In genomic region chr3:53161820-53162671, GRCh38 we compare ENCODE assay signal across 8 cellular contexts. TPM values are rescaled to one million over a fixed set of nuclear protein-coding genes. Genes with fewer than 3 reads are reported as not detected.
DNase-seq lines count a peak whose midpoint lies in the region; ATAC-seq and TF ChIP-seq lines count a peak whose summit lies in the region.

No MANE protein-coding gene starts in this region.

- H3K4me1 ChIP-seq in IMR-90 (ENCODE audit: control insufficient read depth, insufficient read depth, low read length) (peaks cover 28% of the 10 kb centered on the region), tibial nerve (peaks cover 0 to 61% (median 29%) of the 10 kb centered on the region in 4 donors)

- H3K9me3 ChIP-seq in IMR-90 (ENCODE audit: control insufficient read depth, insufficient read depth, low read length) (no peaks in the 10 kb centered on the region), tibial nerve (no peaks in the 10 kb centered on the region)

- peaks cover 25% of the 10 kb centered on the region for H3K27me3 Mint-ChIP-seq in activated CD4-positive, alpha-beta T cell treated with anti-CD3 and anti-CD28 coated beads, Interleukin-2, amount 10 ng/mL, durations not matched to agents 7 days and 5 days
- peaks cover 19% of the 10 kb centered on the region for H3K27me3 Mint-ChIP-seq in endothelial cell (ENCODE audit: unreplicated experiment)
- H3K27me3 Mint-ChIP-seq in naive thymus-derived CD8-positive, alpha-beta T cell = peaks cover 0 to 9% (median 4%) of the 10 kb centered on the region in 5 donors

- H2BK20ac ChIP-seq in IMR-90 (ENCODE audit: low read depth, low read length) = no peak overlapping the region

- H4K20me1 ChIP-seq in IMR-90 (ENCODE audit: insufficient read depth, low read length) = peaks cover 9% of the 10 kb centered on the region; the same call in 1 of the 2 replicates

- H3K27me3 ChIP-seq in IMR-90 (ENCODE audit: control insufficient read depth, insufficient read depth, low read length) = peaks cover 9% of the 10 kb centered on the region
- no peaks in the 10 kb centered on the region for H3K27me3 ChIP-seq in tibial nerve

- H3K27ac Mint-ChIP-seq in activated CD4-positive, alpha-beta T cell treated with anti-CD3 and anti-CD28 coated beads, Interleukin-2, amount 10 ng/mL, durations not matched to agents 7 days and 5 days = peak overlapping the region; percentile 87
- peak overlapping the region; percentile 1 for H3K27ac Mint-ChIP-seq in endothelial cell (ENCODE audit: unreplicated experiment)
- H3K27ac Mint-ChIP-seq in naive thymus-derived CD8-positive, alpha-beta T cell = peak overlapping the region; percentile 76 to 92 (median 88)

- peak overlapping the region; percentile 60 for H3K4me2 ChIP-seq in IMR-90 (ENCODE audit: low read depth, low read length)

- dilution Hi-C loops in IMR-90 (cut with HindIII; ENCODE audit: low sequenced_read_pairs, unreplicated experiment) = no loop called here

- CTCF ChIA-PET in IMR-90 (lab: Yijun Ruan, JAX) = no interaction called here
- CTCF ChIA-PET in activated CD4-positive, alpha-beta T cell treated with anti-CD3 and anti-CD28 coated beads, Interleukin-2, amount 10 ng/mL, durations not matched to agents 7 days and 5 days (lab: Charles Lee) = no interaction called here

- peak overlapping the region; percentile 90 for H2AK5ac ChIP-seq in IMR-90 (ENCODE audit: low read depth, low read length)

- peak overlapping the region; percentile 1; the same call in 1 of the 2 replicates for H3K18ac ChIP-seq in IMR-90 (ENCODE audit: low read depth, low read length)

- H2BK5ac ChIP-seq in IMR-90 (ENCODE audit: low read depth, low read length, poor library complexity, severe bottlenecking) = peak overlapping the region; percentile 3

- TF ChIP-seq CTCF in IMR-90 (conservative IDR thresholded peaks at IDR 0.05; ENCODE audit: low read depth, low read length) (no peak), endothelial cell (IDR thresholded peaks at IDR 0.05; ENCODE audit: unreplicated experiment) (no peak), tibial nerve (IDR thresholded peaks at IDR 0.05) (no peak)

- no peak overlapping the region for H3K56ac ChIP-seq in IMR-90 (ENCODE audit: extremely low read depth, insufficient read depth, low read length)

- H3K9ac ChIP-seq in IMR-90 (ENCODE audit: low read depth, low read length) = peak overlapping the region; percentile 83

- BruUV-seq in IMR-90 (replicated peaks; lab: Mats Ljungman, UMichigan) = no TSS peak

- intact Hi-C loops in IMR-90 (cut with micrococcal nuclease) = loop anchor here (2.0 kb wide), 1 partner anchor 35 kb away; no protein-coding TSS in a partner anchor

- peak overlapping the region; percentile 71 for H3K4ac ChIP-seq in IMR-90 (ENCODE audit: low read depth, low read length)

- H3K23ac ChIP-seq in IMR-90 (ENCODE audit: low read depth, low read length) = peak overlapping the region; percentile 88

- no peak overlapping the region for H2BK15ac ChIP-seq in IMR-90 (ENCODE audit: low read depth, low read length)

- peaks cover 19% of the 10 kb centered on the region for H3K9me1 ChIP-seq in IMR-90 (ENCODE audit: insufficient read depth, low read length)

- POLR2A ChIA-PET in IMR-90 (lab: Charles Lee; ENCODE audit: unreplicated experiment) = no interaction called here
- POLR2A ChIA-PET in activated CD4-positive, alpha-beta T cell treated with anti-CD3 and anti-CD28 coated beads, Interleukin-2, amount 10 ng/mL, durations not matched to agents 7 days and 5 days (lab: Charles Lee) = no interaction called here
- POLR2A ChIA-PET in naive thymus-derived CD8-positive, alpha-beta T cell (lab: Charles Lee) = interaction anchor here (2.4 kb wide), 1 partner anchor 31 kb away, joined by 7 read pairs; no protein-coding TSS in a partner anchor

- peaks cover 16 to 40% of the 10 kb centered on the region in 2 experiments; a peak in 3 of 4 replicates for H3K79me1 ChIP-seq in IMR-90 (ENCODE audit: low read depth in 1 of 2, low read length in 2 of 2)

- H3K36me3 Mint-ChIP-seq in activated CD4-positive, alpha-beta T cell treated with anti-CD3 and anti-CD28 coated beads, Interleukin-2, amount 10 ng/mL, durations not matched to agents 7 days and 5 days (ENCODE audit: low read depth) = no peaks in the 10 kb centered on the region
- peaks cover 4% of the 10 kb centered on the region for H3K36me3 Mint-ChIP-seq in endothelial cell (ENCODE audit: low read depth, unreplicated experiment)
- no peaks in the 10 kb centered on the region for H3K36me3 Mint-ChIP-seq in naive thymus-derived CD8-positive, alpha-beta T cell

- peak overlapping the region; percentile 93 for H2AK9ac ChIP-seq in IMR-90 (replicated peaks; ENCODE audit: low read depth, low read length, poor library complexity)

- DNase-seq in IMR-90 (peak; percentile 20), endothelial cell (ENCODE audit: low spot score) (peak; percentile 28), tibial nerve (ENCODE audit: low spot score in 2 of 2) (no peak), NCI-H510A (lab: John Stamatoyannopoulos, UW) (no peak)
- peak; percentile 37 for DNase-seq in activated CD4-positive, alpha-beta T cell treated with anti-CD3 and anti-CD28 coated beads, Interleukin-2, amount 10 ng/mL, durations not matched to agents 7 days and 5 days
- peak; percentile 12 to 73 (median 30) for DNase-seq in naive thymus-derived CD8-positive, alpha-beta T cell

- peak overlapping the region; percentile 72 for H3K4me3 Mint-ChIP-seq in activated CD4-positive, alpha-beta T cell treated with anti-CD3 and anti-CD28 coated beads, Interleukin-2, amount 10 ng/mL, durations not matched to agents 7 days and 5 days
- peak overlapping the region; percentile 89 for H3K4me3 Mint-ChIP-seq in endothelial cell (ENCODE audit: unreplicated experiment)
- peak overlapping the region; percentile 81 to 95 (median 90) for H3K4me3 Mint-ChIP-seq in naive thymus-derived CD8-positive, alpha-beta T cell

- H2AFZ ChIP-seq in IMR-90 (replicated peaks; ENCODE audit: low read length, poor library complexity) = peak overlapping the region; percentile 94

- in situ Hi-C loops in IMR-90 (cut with MboI; ENCODE audit: low sequenced_read_pairs) = no loop called here

- H3K14ac ChIP-seq in IMR-90 (replicated peaks; ENCODE audit: low read depth, low read length) = peak overlapping the region; percentile 74

- H3K9me3 Mint-ChIP-seq in activated CD4-positive, alpha-beta T cell treated with anti-CD3 and anti-CD28 coated beads, Interleukin-2, amount 10 ng/mL, durations not matched to agents 7 days and 5 days = no peaks in the 10 kb centered on the region
- H3K9me3 Mint-ChIP-seq in endothelial cell (ENCODE audit: unreplicated experiment) = no peaks in the 10 kb centered on the region
- no peaks in the 10 kb centered on the region for H3K9me3 Mint-ChIP-seq in naive thymus-derived CD8-positive, alpha-beta T cell

- no peak for TF ChIP-seq RAD21 in IMR-90 (IDR thresholded peaks at IDR 0.05; ENCODE audit: low read length)

- 7% methylated on average over 13 of the region's 49 CpGs; no CpG with 5 or more reads in 1 of the 2 experiments for WGBS in IMR-90 (ENCODE audit: extremely low coverage in 2 of 2, insufficient read length in 1 of 2), 2 experiments
- 10 to 12% methylated on average over 29 to 33 of the region's 49 CpGs for WGBS in tibial nerve, 2 donors

- no peak for TF ChIP-seq EP300 in tibial nerve (IDR thresholded peaks at IDR 0.05)

- H3K36me3 ChIP-seq in IMR-90 (ENCODE audit: control insufficient read depth, insufficient read depth, low read length) = 0 out of 2 replicates have a peak, but pooled peaks cover 2% of the 10 kb centered on the region
- no peaks in the 10 kb centered on the region for H3K36me3 ChIP-seq in tibial nerve

- ATAC-seq in GM18502 (IDR thresholded peaks at IDR 0.05; ENCODE audit: poor library complexity, unreplicated experiment) = peak; percentile 29
- peak; percentile 29 for ATAC-seq in IMR-90 (ENCODE audit: low read depth)
- ATAC-seq in naive thymus-derived CD8-positive, alpha-beta T cell = peak; percentile 31 to 47
- ATAC-seq in HG02610 (IDR thresholded peaks at IDR 0.05; ENCODE audit: unreplicated experiment) = no peak

- H3K27ac ChIP-seq in IMR-90 (ENCODE audit: insufficient read depth, low read length) = no peak overlapping the region; the same call in 1 of the 2 replicates
- H3K27ac ChIP-seq in tibial nerve = peak overlapping the region; percentile 78 to 95 (median 90)

- no peak overlapping the region for H4K91ac ChIP-seq in IMR-90 (ENCODE audit: insufficient read depth, low read depth, low read length)

- H4K8ac ChIP-seq in IMR-90 (ENCODE audit: low read depth in 2 of 2, low read length in 2 of 2) = peak overlapping the region in 1 of 2 experiments; percentile 61; a peak in 2 of 4 replicates

- H3K4me3 ChIP-seq in IMR-90 (ENCODE audit: insufficient read depth, low read depth, low read length) (peak overlapping the region; percentile 99), tibial nerve (peak overlapping the region; percentile 63 to 94 (median 82))

- H3K4me1 Mint-ChIP-seq in activated CD4-positive, alpha-beta T cell treated with anti-CD3 and anti-CD28 coated beads, Interleukin-2, amount 10 ng/mL, durations not matched to agents 7 days and 5 days = peaks cover 28% of the 10 kb centered on the region
- H3K4me1 Mint-ChIP-seq in endothelial cell (ENCODE audit: unreplicated experiment) = peaks cover 35% of the 10 kb centered on the region
- peaks cover 21 to 58% (median 32%) of the 10 kb centered on the region in 4 donors for H3K4me1 Mint-ChIP-seq in naive thymus-derived CD8-positive, alpha-beta T cell

- TF ChIP-seq POLR2A in IMR-90 (IDR thresholded peaks at IDR 0.05; ENCODE audit: low read depth, low read length) = no peak
- no peak for TF ChIP-seq POLR2A in tibial nerve (IDR thresholded peaks at IDR 0.05)

- peak overlapping the region; percentile 67; the same call in 1 of the 2 replicates for H4K5ac ChIP-seq in IMR-90 (ENCODE audit: low read depth, low read length)

- no peak overlapping the region for H2BK120ac ChIP-seq in IMR-90 (ENCODE audit: low read depth, low read length)

RNA-seq across cellular contexts. Expression of gene PRKCD, which starts 1.0 kb away (rescaled TPM):
- 3.3 and 4.3 TPM in 2 replicates for total RNA-seq in IMR-90 (2012; rRNA removed)
- 19.0 TPM in 2 replicates for polyA plus RNA-seq in IMR-90 (2012; rRNA removed)
- 17.1 and 19.0 TPM in 2 replicates for polyA plus RNA-seq in IMR-90 (2012; cell fraction: cytosol; rRNA removed)
- 26.5 and 37.5 TPM in 2 replicates for polyA plus RNA-seq in IMR-90 (2012; cell fraction: nucleus; rRNA removed; ENCODE audit: low replicate concordance)
- 10 to 100 TPM; 19.9 to 23.5 TPM for total RNA-seq in activated CD4-positive, alpha-beta T cell treated with anti-CD3 and anti-CD28 coated beads, Interleukin-2, amount 10 ng/mL, durations not matched to agents 7 days and 5 days
- 9.9 TPM for total RNA-seq in endothelial cell (ENCODE audit: unreplicated experiment)
- total RNA-seq in naive thymus-derived CD8-positive, alpha-beta T cell = 10 to 100 TPM; 11.0 to 11.8 TPM
- 10 to 100 TPM in 2 of 3 donors, 1 to 10 TPM in 1; 5.5 to 12.2 (median 10.4) TPM for polyA plus RNA-seq in naive thymus-derived CD8-positive, alpha-beta T cell
- total RNA-seq in tibial nerve = 10 to 100 TPM; 13.5 to 30.6 (median 19.9) TPM

RNA-seq across cellular contexts. Expression of gene RFT1, which starts 31.8 kb away (rescaled TPM):
- total RNA-seq in IMR-90 (2012; rRNA removed) = 23.5 and 28.6 TPM in 2 replicates
- 11.6 and 14.5 TPM in 2 replicates for polyA plus RNA-seq in IMR-90 (2012; rRNA removed)
- 10.2 and 10.4 TPM in 2 replicates for polyA plus RNA-seq in IMR-90 (2012; cell fraction: cytosol; rRNA removed)
- 8.4 and 10.0 TPM in 2 replicates for polyA plus RNA-seq in IMR-90 (2012; cell fraction: nucleus; rRNA removed; ENCODE audit: low replicate concordance)
- total RNA-seq in activated CD4-positive, alpha-beta T cell treated with anti-CD3 and anti-CD28 coated beads, Interleukin-2, amount 10 ng/mL, durations not matched to agents 7 days and 5 days = 10 to 100 TPM; 33.3 to 34.1 TPM
- 21.1 TPM for total RNA-seq in endothelial cell (ENCODE audit: unreplicated experiment)
- total RNA-seq in naive thymus-derived CD8-positive, alpha-beta T cell = 10 to 100 TPM; 24.1 to 28.1 TPM
- 10 to 100 TPM; 16.4 to 26.3 (median 22.4) TPM for polyA plus RNA-seq in naive thymus-derived CD8-positive, alpha-beta T cell
- total RNA-seq in tibial nerve = 10 to 100 TPM; 12.0 to 18.6 (median 14.6) TPM

Comparison
In these comparisons a context has a peak if more than half of its experiments do, and no peak if none do; other contexts are left out.
1. DNase-seq: peak in IMR-90 (single experiment), activated CD4-positive, alpha-beta T cell treated with anti-CD3 and anti-CD28 coated beads, Interleukin-2, amount 10 ng/mL, durations not matched to agents 7 days and 5 days (single experiment), endothelial cell (single experiment) and naive thymus-derived CD8-positive, alpha-beta T cell (10 of 10); none in tibial nerve (0 of 2) and NCI-H510A (single experiment).
2. H3K27ac Mint-ChIP-seq: peak in every context shown above with its lines; median percentile 88 in naive thymus-derived CD8-positive, alpha-beta T cell; 87 in activated CD4-positive, alpha-beta T cell treated with anti-CD3 and anti-CD28 coated beads, Interleukin-2, amount 10 ng/mL, durations not matched to agents 7 days and 5 days; 1 in endothelial cell.
3. Peak in every context shown above with its lines, with median percentiles within 50 percentile points of each other: H3K4me3 Mint-ChIP-seq.